Comparison of ENCODE assay signal across 26 cellular contexts in the genomic region with DNA sequence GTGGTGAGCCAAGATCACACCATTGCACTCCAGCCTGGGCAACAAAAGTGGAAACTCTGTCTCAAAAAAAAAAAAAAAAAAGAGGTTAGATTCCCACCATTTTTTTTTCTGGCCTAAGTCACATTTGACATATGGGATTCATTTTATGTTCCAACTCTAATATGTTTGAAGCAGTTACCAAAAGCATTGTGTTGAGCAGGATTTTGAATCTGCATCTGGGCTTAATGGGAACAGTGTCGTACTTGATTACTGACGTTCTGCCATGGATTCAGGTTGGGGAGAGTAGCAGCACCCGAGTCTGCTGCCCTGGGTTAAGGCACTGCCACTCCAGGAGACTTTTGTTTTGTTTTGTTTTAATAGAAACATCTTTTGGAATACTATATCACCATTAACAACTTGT.
"Had no signal": no experiment of that assay in that cellular context is flagged by ENCODE, and none has a peak within 500 bp of the region (broad histone marks: within the 10 kb centered on the region; RNA-seq: fewer than 3 reads in every experiment).

No MANE protein-coding gene starts in this region.

- H3K9me3 Mint-ChIP-seq: activated CD8-positive, alpha-beta T cell treated with anti-CD3 and anti-CD28 coated beads for 36 hours; mesothelial cell of epicardium; stimulated activated naive B cell treated with anti-CD40 and anti-IgM and Interleukin-4, amounts not matched to agents 10 μg/mL and 1 μg/mL and 100 μg/mL, for 72 hours had no signal

- H3K36me3 ChIP-seq: adrenal gland, neural progenitor cell, stomach, thyroid gland, upper lobe of left lung, vagina had no signal

- H3K9ac ChIP-seq: neural progenitor cell had no signal

- H3K27me3 Mint-ChIP-seq: activated CD4-positive, alpha-beta T cell treated with anti-CD3 and anti-CD28 coated beads, Interleukin-2, amount 10 ng/mL, durations not matched to agents 24 days and 14 days; activated CD8-positive, alpha-beta T cell treated with anti-CD3 and anti-CD28 coated beads for 36 hours; activated naive CD8-positive, alpha-beta T cell; naive thymus-derived CD4-positive, alpha-beta T cell; stimulated activated naive B cell treated with anti-CD40 and anti-IgM and Interleukin-4, amounts not matched to agents 10 μg/mL and 1 μg/mL and 100 μg/mL, for 72 hours had no signal

- H3K4me3 ChIP-seq: adrenal gland, body of pancreas, neural progenitor cell, stomach, thyroid gland, upper lobe of left lung, vagina had no signal

- H3K27ac Mint-ChIP-seq: activated CD4-positive, alpha-beta T cell treated with anti-CD3 and anti-CD28 coated beads, Interleukin-2, amount 10 ng/mL, durations not matched to agents 24 days and 14 days; activated CD8-positive, alpha-beta T cell treated with anti-CD3 and anti-CD28 coated beads for 36 hours; activated naive CD8-positive, alpha-beta T cell; mesothelial cell of epicardium; stimulated activated naive B cell treated with anti-CD40 and anti-IgM and Interleukin-4, amounts not matched to agents 10 μg/mL and 1 μg/mL and 100 μg/mL, for 72 hours had no signal

- H2AFZ ChIP-seq: neural progenitor cell had no signal

- H3K4me3 Mint-ChIP-seq: activated CD4-positive, alpha-beta T cell treated with anti-CD3 and anti-CD28 coated beads, Interleukin-2, amount 10 ng/mL, durations not matched to agents 24 days and 14 days; activated CD8-positive, alpha-beta T cell treated with anti-CD3 and anti-CD28 coated beads for 36 hours; activated naive CD8-positive, alpha-beta T cell; mesothelial cell of epicardium; neural progenitor cell; stimulated activated naive B cell treated with anti-CD40 and anti-IgM and Interleukin-4, amounts not matched to agents 10 μg/mL and 1 μg/mL and 100 μg/mL, for 72 hours had no signal

- H3K27me3 ChIP-seq: adrenal gland, body of pancreas, neural progenitor cell, stomach, thyroid gland, upper lobe of left lung, vagina had no signal

- H3K9me3 ChIP-seq: adrenal gland, body of pancreas, stomach, thyroid gland, upper lobe of left lung, vagina had no signal

- H3K36me3 Mint-ChIP-seq: activated naive CD8-positive, alpha-beta T cell; mesothelial cell of epicardium; neural progenitor cell had no signal

- H3K4me2 ChIP-seq: neural progenitor cell had no signal

- ATAC-seq: activated CD8-positive, alpha-beta T cell treated with anti-CD3 and anti-CD28 coated beads for 36 hours; body of pancreas; left colon; naive thymus-derived CD4-positive, alpha-beta T cell; right cardiac atrium; stimulated activated naive B cell treated with anti-CD40 and anti-IgM and Interleukin-4, amounts not matched to agents 10 μg/mL and 1 μg/mL and 100 μg/mL, for 72 hours had no signal

- DNase-seq: activated CD4-positive, alpha-beta T cell treated with anti-CD3 and anti-CD28 coated beads, Interleukin-2, amount 10 ng/mL, durations not matched to agents 24 days and 14 days; activated CD4-positive, CD25-positive, alpha-beta regulatory T cell treated with anti-CD3 and anti-CD28 coated beads, Interleukin-2, amount 50 U/mL, for 72 hours; activated CD8-positive, alpha-beta T cell treated with anti-CD3 and anti-CD28 coated beads for 36 hours; activated naive CD4-positive, alpha-beta T cell treated with Interleukin-2 at 50 U/mL for 16 hours; activated T-cell treated with anti-CD3 and anti-CD28 coated beads, Interleukin-2, amount 50 U/mL, for 48 hours; adrenal gland; aorta; body of pancreas; effector memory CD4-positive, alpha-beta T cell; kidney; left colon; naive thymus-derived CD4-positive, alpha-beta T cell; occipital lobe; posterior cingulate gyrus; right cardiac atrium; stimulated activated CD4-positive, alpha-beta T cell treated with anti-CD3 and anti-CD28 coated beads, Interleukin-15, amount 100 ng/mL, for 24 hours; stimulated activated CD4-positive, alpha-beta T cell treated with anti-CD3 and anti-CD28 coated beads, Interleukin-2, amount 100 ng/mL, for 24 hours; stimulated activated naive B cell treated with anti-CD40 and anti-IgM and Interleukin-4, amounts not matched to agents 10 μg/mL and 1 μg/mL and 100 μg/mL, for 72 hours; stomach; T-helper 2 cell; thyroid gland; upper lobe of left lung had no signal

- H3K4me1 ChIP-seq: adrenal gland, body of pancreas, neural progenitor cell, stomach, upper lobe of left lung, vagina had no signal

- H3K27ac ChIP-seq: adrenal gland, body of pancreas, neural progenitor cell, stomach, thyroid gland, upper lobe of left lung, vagina had no signal
